20 cellular contexts compared by ENCODE assay signal in genomic region chr11:112831969-112832368, GRCh38.
DNase-seq lines count a peak whose midpoint lies in the region; FAIRE-seq and TF ChIP-seq lines count a peak whose summit lies in the region.
"Had no signal": no experiment of that assay in that cellular context is flagged by ENCODE, and none has a peak within 500 bp of the region (broad histone marks: within the 10 kb centered on the region; RNA-seq: fewer than 3 reads in every experiment).

No MANE protein-coding gene starts in this region.

- H3K27ac ChIP-seq in WERI-Rb-1 (peak overlapping the region; percentile 55), epithelial cell of prostate (peak overlapping the region; percentile 58)

- DNase-seq in WERI-Rb-1, result no peak
- peak; percentile 83 for DNase-seq in bronchial epithelial cell (ENCODE audit: low read depth)
- DNase-seq in epithelial cell of prostate (ENCODE audit: low read depth, low spot score), result no peak
- DNase-seq in NCI-H345 (lab: John Stamatoyannopoulos, UW), result no peak
- no peak for DNase-seq in GM19240 (ENCODE audit: insufficient read length, low spot score)
- no peak for DNase-seq in NCI-H1105 treated with DMSO at 0.1 percent for 48 hours (lab: John Stamatoyannopoulos, UW)
- no peak for DNase-seq in T1000 (lab: John Stamatoyannopoulos, UW)
- DNase-seq: ACHN; BE2C; C1 segment of cervical spinal cord; CD4-positive, CD25-positive, alpha-beta regulatory T cell; CD8-positive, alpha-beta memory T cell; COR-L47; GOT3; H7 had no signal

- TF ChIP-seq CTCF in WERI-Rb-1 (IDR thresholded peaks at IDR 0.05; ENCODE audit: low read depth, low read length) (no peak), bronchial epithelial cell (IDR thresholded peaks at IDR 0.05; ENCODE audit: insufficient read depth, low read length, severe bottlenecking) (no peak)

- H3K9me3 ChIP-seq in WERI-Rb-1 (ENCODE audit: severe bottlenecking), result no peaks in the 10 kb centered on the region
- H3K9me3 ChIP-seq: BE2C had no signal

- H3K4me3 ChIP-seq in WERI-Rb-1 (ENCODE audit: low read depth, low read length) (no peak overlapping the region), bronchial epithelial cell (ENCODE audit: low read depth, low read length) (no peak overlapping the region)

- H3K36me3 ChIP-seq in WERI-Rb-1 (no peaks in the 10 kb centered on the region), bronchial epithelial cell (ENCODE audit: control insufficient read depth, insufficient read depth, low read length) (no peaks in the 10 kb centered on the region)
- H3K36me3 ChIP-seq: BE2C had no signal

- H3K27me3 ChIP-seq in WERI-Rb-1 (ENCODE audit: insufficient read depth, low read depth, severe bottlenecking) (no peaks in the 10 kb centered on the region), bronchial epithelial cell (ENCODE audit: control insufficient read depth, insufficient read depth, low read length) (no peaks in the 10 kb centered on the region)
- H3K27me3 ChIP-seq: BE2C had no signal

- FAIRE-seq in bronchial epithelial cell (lab: Jason Lieb, UNC), result no peak
- FAIRE-seq: A204.1, G401.6, GM12891, GM19239, HepG2 had no signal
